ENCODE assay signal across 18 cellular contexts in genomic region chr4:53847935-53848334, GRCh38.
A peak's percentile ranks its signal among the peaks of the same experiment; 100 is the strongest.
DNase-seq lines count a peak whose midpoint lies in the region; TF ChIP-seq lines count a peak whose summit lies in the region.
"Had no signal": no experiment of that assay in that cellular context is flagged by ENCODE, and none has a peak within 500 bp of the region (broad histone marks: within the 10 kb centered on the region; RNA-seq: fewer than 3 reads in every experiment).

No MANE protein-coding gene starts in this region.

- no peaks in the 10 kb centered on the region for H3K9me3 ChIP-seq in mesenchymal stem cell (ENCODE audit: control insufficient read depth, low read length)
- no peaks in the 10 kb centered on the region for H3K9me3 ChIP-seq in stomach

- intact Hi-C loops in stomach (cut with DNase I; ENCODE audit: low total_unique reads) = loop anchor here (10.0 kb wide), 1 partner anchor 177 kb away; no protein-coding TSS in a partner anchor

- H3K4me1 ChIP-seq in ACC112 (ENCODE audit: control insufficient read depth, insufficient read depth, low read length, unreplicated experiment) (no peaks in the 10 kb centered on the region), mesenchymal stem cell (ENCODE audit: control insufficient read depth, insufficient read depth, low read depth, low read length) (peaks cover 3% of the 10 kb centered on the region), stomach (no peaks in the 10 kb centered on the region)

- H4K8ac ChIP-seq in mesenchymal stem cell (ENCODE audit: low read length) = no peak overlapping the region

- no peak overlapping the region for H3K18ac ChIP-seq in mesenchymal stem cell (ENCODE audit: low read depth in 1 of 2, low read length in 2 of 2)

- no peak overlapping the region for H2BK12ac ChIP-seq in mesenchymal stem cell (ENCODE audit: low read length in 2 of 2)

- no peak overlapping the region for H3K4me2 ChIP-seq in mesenchymal stem cell (ENCODE audit: low read length, poor library complexity, severe bottlenecking)

- no peaks in the 10 kb centered on the region for H3K36me3 ChIP-seq in ACC112 (ENCODE audit: insufficient read depth, low read length)
- no peaks in the 10 kb centered on the region for H3K36me3 ChIP-seq in mesenchymal stem cell (ENCODE audit: control insufficient read depth in 1 of 2, insufficient read depth in 2 of 2, low read depth in 1 of 2, low read length in 2 of 2)
- H3K36me3 ChIP-seq in stomach = no peaks in the 10 kb centered on the region

- H2AK5ac ChIP-seq in mesenchymal stem cell (ENCODE audit: low read length, severe bottlenecking) = no peak overlapping the region

- no peaks in the 10 kb centered on the region for H3K27me3 ChIP-seq in ACC112 (ENCODE audit: insufficient read depth, low read length)
- H3K27me3 ChIP-seq in mesenchymal stem cell (ENCODE audit: control insufficient read depth in 1 of 2, insufficient read depth in 1 of 2, low read length in 2 of 2) = no peaks in the 10 kb centered on the region
- no peaks in the 10 kb centered on the region for H3K27me3 ChIP-seq in stomach

- POLR2A ChIA-PET in GM10248 (lab: Yijun Ruan, JAX) = no interaction called here

- H2BK15ac ChIP-seq in mesenchymal stem cell (ENCODE audit: low read depth, poor library complexity, severe bottlenecking) = no peak overlapping the region

- no peak overlapping the region for H4K91ac ChIP-seq in mesenchymal stem cell (ENCODE audit: low read length)

- no peaks in the 10 kb centered on the region for H3K79me1 ChIP-seq in mesenchymal stem cell (replicated peaks; ENCODE audit: low read length, poor library complexity, severe bottlenecking)

- DNase-seq in LNCaP clone FGC (ENCODE audit: low read depth) (peak; percentile 17), kidney glomerular epithelial cell (lab: John Stamatoyannopoulos, UW) (peak; percentile 27), mesenchymal stem cell (peak; percentile 7), stomach (no peak), DMS 273 treated with DMSO at 0.1 percent for 48 hours (lab: John Stamatoyannopoulos, UW) (no peak), GM10248 (ENCODE audit: extremely low spot score) (no peak)
- no peak for DNase-seq in stimulated activated CD4-positive, alpha-beta T cell treated with anti-CD3 and anti-CD28 coated beads, Interleukin-4, amount 100 ng/mL, for 24 hours
- DNase-seq: 8988T; Calu3; CD4-positive, alpha-beta T cell; DMS79; NCI-H1105 treated with DMSO at 0.1 percent for 48 hours; NCI-H1694 treated with DMSO at 0.1 percent for 48 hours; NCI-H510A treated with DMSO at 0.1 percent for 48 hours; NCI-H82; OCI-M1; Right ventricle myocardium superior had no signal

- no peak overlapping the region for H3K4ac ChIP-seq in mesenchymal stem cell (ENCODE audit: low read depth in 1 of 2, low read length in 2 of 2)

- no peak overlapping the region for H3K14ac ChIP-seq in mesenchymal stem cell (ENCODE audit: low read length in 2 of 2)

- no peak overlapping the region for H3K23ac ChIP-seq in mesenchymal stem cell (ENCODE audit: low read length in 2 of 2)

- H3K27ac ChIP-seq in ACC112 (ENCODE audit: low read depth, low read length) (no peak overlapping the region), mesenchymal stem cell (ENCODE audit: low read length, poor library complexity, severe bottlenecking) (peak overlapping the region; percentile 17), stomach (no peak overlapping the region)

- TF ChIP-seq POLR2A in stomach (IDR thresholded peaks at IDR 0.05) = no peak

- no peak overlapping the region for H2BK120ac ChIP-seq in mesenchymal stem cell (ENCODE audit: low read depth, low read length)

- H3K4me3 ChIP-seq in ACC112 (ENCODE audit: low read depth, low read length) = no peak overlapping the region
- H3K4me3 ChIP-seq in LNCaP clone FGC (ENCODE audit: low read depth, low read length) = no peak overlapping the region
- no peak overlapping the region for H3K4me3 ChIP-seq in mesenchymal stem cell (ENCODE audit: insufficient read depth in 1 of 2, low read depth in 1 of 2, low read length in 2 of 2)
- no peak overlapping the region for H3K4me3 ChIP-seq in stomach

- TF ChIP-seq CTCF in LNCaP clone FGC (IDR thresholded peaks at IDR 0.05; ENCODE audit: control insufficient read depth, extremely low read depth, insufficient read depth) (no peak), stomach (IDR thresholded peaks at IDR 0.05) (no peak), GM10248 (IDR thresholded peaks at IDR 0.05; ENCODE audit: control extremely low read depth, extremely low read depth, low read depth, missing control alignments) (no peak)

- H3K9ac ChIP-seq in mesenchymal stem cell (ENCODE audit: low read length) = no peak overlapping the region

- no peak overlapping the region for H2BK5ac ChIP-seq in mesenchymal stem cell (ENCODE audit: low read depth, low read length, poor library complexity, severe bottlenecking)

- H2AFZ ChIP-seq in ACC112 (ENCODE audit: low read length, unreplicated experiment) (peak overlapping the region; percentile 53), mesenchymal stem cell (ENCODE audit: low read depth, low read length) (no peak overlapping the region)

- CTCF ChIA-PET in GM10248 (lab: Yijun Ruan, JAX) = no interaction called here

- TF ChIP-seq EP300 in stomach (IDR thresholded peaks at IDR 0.05) = no peak

- H3K79me2 ChIP-seq in ACC112 (ENCODE audit: control insufficient read depth, insufficient read depth, low read length, unreplicated experiment) = no peaks in the 10 kb centered on the region

Comparison
In these comparisons a context has a peak if more than half of its experiments do, and no peak if none do; other contexts are left out.
1. DNase-seq: peak in LNCaP clone FGC (single experiment), kidney glomerular epithelial cell (single experiment) and mesenchymal stem cell (single experiment); none in stomach (single experiment), stimulated activated CD4-positive, alpha-beta T cell treated with anti-CD3 and anti-CD28 coated beads, Interleukin-4, amount 100 ng/mL, for 24 hours (single experiment), DMS 273 treated with DMSO at 0.1 percent for 48 hours (single experiment) and GM10248 (single experiment).